Comparison of ENCODE assay signal across 15 cellular contexts in genomic region chr4:4574052-4574451, GRCh38. TPM values are rescaled to one million over a fixed set of nuclear protein-coding genes. Genes with fewer than 3 reads are reported as not detected.
DNase-seq lines count a peak whose midpoint lies in the region; ATAC-seq and TF ChIP-seq lines count a peak whose summit lies in the region.
"Had no signal": no experiment of that assay in that cellular context is flagged by ENCODE, and none has a peak within 500 bp of the region (broad histone marks: within the 10 kb centered on the region; RNA-seq: fewer than 3 reads in every experiment).

No MANE protein-coding gene starts in this region.

- no peak overlapping the region for H2BK5ac ChIP-seq in neuronal stem cell (ENCODE audit: low read length)

- H2BK15ac ChIP-seq in neuronal stem cell (ENCODE audit: low read length): no peak overlapping the region

- H3K9me3 Mint-ChIP-seq in activated naive CD4-positive, alpha-beta T cell treated with anti-CD3 and anti-CD28 coated beads, Interleukin-2, amount 10 ng/mL, durations not matched to agents 7 days and 5 days: peaks cover 2% of the 10 kb centered on the region
- peaks cover 0 to 8% (median 4%) of the 10 kb centered on the region in 7 donors for H3K9me3 Mint-ChIP-seq in naive B cell
- H3K9me3 Mint-ChIP-seq: activated T-helper 2 cell treated with anti-CD3 and anti-CD28 coated beads, Interferon-gamma antibody, Interleukin-2, Interleukin-4, amounts not matched to agents 10 μg/mL and 5 μg/mL and 100 μg/mL, durations not matched to agents 14 hours and 24 hours and 36 hours had no signal

- H3K4me1 ChIP-seq in transverse colon (peaks cover 0 to 10% (median 0%) of the 10 kb centered on the region in 4 donors), neuronal stem cell (ENCODE audit: control insufficient read depth in 2 of 2, insufficient read depth in 1 of 2, low read depth in 1 of 2, low read length in 2 of 2) (peaks cover 20 to 31% of the 10 kb centered on the region in 2 donors)
- H3K4me1 ChIP-seq: left lung, testis had no signal

- H3K4me3 Mint-ChIP-seq in activated naive CD4-positive, alpha-beta T cell treated with anti-CD3 and anti-CD28 coated beads, Interleukin-2, amount 10 ng/mL, durations not matched to agents 7 days and 5 days: peak overlapping the region; percentile 65
- peak overlapping the region; percentile 64 to 92 (median 85) for H3K4me3 Mint-ChIP-seq in naive B cell

- no peak overlapping the region for H3K9ac ChIP-seq in neuronal stem cell (ENCODE audit: low read depth, low read length, poor library complexity)

- H2AK5ac ChIP-seq in neuronal stem cell (ENCODE audit: low read depth, low read length): no peak overlapping the region

- H3K9me3 ChIP-seq in transverse colon (no peaks in the 10 kb centered on the region), neuronal stem cell (replicated peaks in 1 of 2; ENCODE audit: control insufficient read depth in 2 of 2, insufficient read depth in 1 of 2, low read depth in 1 of 2, low read length in 2 of 2) (peaks cover 0 to 7% of the 10 kb centered on the region in 2 donors)
- H3K9me3 ChIP-seq: left lung, testis had no signal

- H2BK120ac ChIP-seq in neuronal stem cell (ENCODE audit: low read depth, low read length): no peak overlapping the region

- no peak overlapping the region for H3K27ac Mint-ChIP-seq in activated naive CD4-positive, alpha-beta T cell treated with anti-CD3 and anti-CD28 coated beads, Interleukin-2, amount 10 ng/mL, durations not matched to agents 7 days and 5 days
- peak overlapping the region in 1 of 6 donors; percentile 55 for H3K27ac Mint-ChIP-seq in naive B cell
- H3K27ac Mint-ChIP-seq: activated T-helper 2 cell treated with anti-CD3 and anti-CD28 coated beads, Interferon-gamma antibody, Interleukin-2, Interleukin-4, amounts not matched to agents 10 μg/mL and 5 μg/mL and 100 μg/mL, durations not matched to agents 14 hours and 24 hours and 36 hours had no signal

- H3K4me3 ChIP-seq in transverse colon (no peak overlapping the region), neuronal stem cell (ENCODE audit: low read length in 2 of 2) (no peak overlapping the region)
- H3K4me3 ChIP-seq: K562 had no signal

- H3K18ac ChIP-seq in neuronal stem cell (ENCODE audit: low read length): no peak overlapping the region

- peaks cover 12% of the 10 kb centered on the region for H3K4me1 Mint-ChIP-seq in activated naive CD4-positive, alpha-beta T cell treated with anti-CD3 and anti-CD28 coated beads, Interleukin-2, amount 10 ng/mL, durations not matched to agents 7 days and 5 days
- peaks cover 15 to 21% (median 17%) of the 10 kb centered on the region in 3 donors for H3K4me1 Mint-ChIP-seq in naive B cell

- TF ChIP-seq POLR2A in transverse colon (IDR thresholded peaks at IDR 0.05): no peak

- H3K27me3 Mint-ChIP-seq in activated naive CD4-positive, alpha-beta T cell treated with anti-CD3 and anti-CD28 coated beads, Interleukin-2, amount 10 ng/mL, durations not matched to agents 7 days and 5 days: no peaks in the 10 kb centered on the region
- peaks cover 0 to 7% (median 0%) of the 10 kb centered on the region in 3 donors for H3K27me3 Mint-ChIP-seq in naive B cell

- H3K4ac ChIP-seq in neuronal stem cell (ENCODE audit: low read length): no peak overlapping the region

- no peak overlapping the region for H3K23ac ChIP-seq in neuronal stem cell (ENCODE audit: low read depth, low read length, poor library complexity)

- H3K36me3 ChIP-seq in transverse colon (no peaks in the 10 kb centered on the region), neuronal stem cell (replicated peaks in 1 of 2; ENCODE audit: control insufficient read depth in 2 of 2, insufficient read depth in 2 of 2, low read length in 2 of 2) (no peaks in the 10 kb centered on the region)
- H3K36me3 ChIP-seq: brain microvascular endothelial cell, left lung had no signal

- in situ Hi-C loops in transverse colon (cut with MboI; ENCODE audit: low pct_ligation_motif_present in 1 of 4, low pct_unique_long_range_greater_than_20kb in 1 of 4, low sequenced_read_pairs in 3 of 4) (no loop called here), GM13977 (cut with MboI; ENCODE audit: low pct_unique_long_range_greater_than_20kb, low sequenced_read_pairs, unreplicated experiment) (no loop called here)

- WGBS in transverse colon (ENCODE audit: low coverage in 1 of 2), 2 donors: 53 to 71% methylated on average over 3 to 5 of the region's 5 CpGs
- no CpG with 5 or more reads among the region's 5 CpGs for WGBS in neuronal stem cell (ENCODE audit: extremely low coverage in 2 of 2, insufficient read length in 2 of 2, insufficient replicate concordance in 1 of 2), 2 donors

- H3K27ac ChIP-seq in VCaP (peak overlapping the region; percentile 82), transverse colon (no peak overlapping the region), neuronal stem cell (replicated peaks; ENCODE audit: low read length) (no peak overlapping the region)
- H3K27ac ChIP-seq: brain microvascular endothelial cell, testis had no signal

- no peaks in the 10 kb centered on the region for H3K79me1 ChIP-seq in neuronal stem cell (ENCODE audit: low read depth, low read length)

- no peak overlapping the region for H2AFZ ChIP-seq in neuronal stem cell (ENCODE audit: low read length)

- ATAC-seq in naive B cell (ENCODE audit: low read depth in 2 of 2) (no peak), HG03439 (IDR thresholded peaks at IDR 0.05; ENCODE audit: unreplicated experiment) (no peak)

- no peak overlapping the region for H2BK12ac ChIP-seq in neuronal stem cell (ENCODE audit: low read length)

- CTCF ChIA-PET in activated naive CD4-positive, alpha-beta T cell treated with anti-CD3 and anti-CD28 coated beads, Interleukin-2, amount 10 ng/mL, durations not matched to agents 7 days and 5 days (lab: Charles Lee): interaction anchor here (1.3 kb wide), 1 partner anchor 8 kb away, joined by 3 read pairs; no protein-coding TSS in a partner anchor

- no peak overlapping the region for H3K4me2 ChIP-seq in neuronal stem cell (ENCODE audit: insufficient read depth, low read length, poor library complexity, severe bottlenecking)

- H4K91ac ChIP-seq in neuronal stem cell (ENCODE audit: low read depth, low read length, poor library complexity): no peak overlapping the region

- no peak for DNase-seq in activated naive CD4-positive, alpha-beta T cell treated with anti-CD3 and anti-CD28 coated beads, Interleukin-2, amount 10 ng/mL, durations not matched to agents 7 days and 5 days
- no peak for DNase-seq in activated naive CD4-positive, alpha-beta T cell treated with anti-CD3 and anti-CD28 coated beads, Interleukin-2, amount 50 U/mL, for 16 hours
- DNase-seq in naive B cell: no peak
- DNase-seq in transverse colon: peak; percentile 16
- DNase-seq in neuronal stem cell (ENCODE audit: low spot score): no peak
- DNase-seq in GM13977 (ENCODE audit: low spot score): no peak
- DNase-seq: activated CD8-positive, alpha-beta memory T cell treated with anti-CD3 and anti-CD28 coated beads for 24 hours; DMS79 treated with DMSO at 0.1 percent for 48 hours had no signal

- no peaks in the 10 kb centered on the region for H3K27me3 ChIP-seq in transverse colon
- peaks cover 0 to 39% (median 0%) of the 10 kb centered on the region in 3 experiments for H3K27me3 ChIP-seq in neuronal stem cell (ENCODE audit: control insufficient read depth in 3 of 3, insufficient read depth in 3 of 3, low read depth in 1 of 3, low read length in 3 of 3)
- H3K27me3 ChIP-seq: brain microvascular endothelial cell, testis had no signal

- intact Hi-C loops in transverse colon (cut with DNase I; ENCODE audit: low total_unique reads): no loop called here

- H3K14ac ChIP-seq in neuronal stem cell (ENCODE audit: low read length): no peak overlapping the region

- no peaks in the 10 kb centered on the region for H3K36me3 Mint-ChIP-seq in activated naive CD4-positive, alpha-beta T cell treated with anti-CD3 and anti-CD28 coated beads, Interleukin-2, amount 10 ng/mL, durations not matched to agents 7 days and 5 days
- peaks cover 6 to 11% of the 10 kb centered on the region in 2 donors for H3K36me3 Mint-ChIP-seq in naive B cell

- TF ChIP-seq CTCF in VCaP (conservative IDR thresholded peaks at IDR 0.05): no peak
- TF ChIP-seq CTCF in transverse colon (IDR thresholded peaks at IDR 0.05): no peak
- no peak for TF ChIP-seq CTCF in GM13977 (IDR thresholded peaks at IDR 0.05; ENCODE audit: extremely low read depth, insufficient read depth, missing control alignments)

- H4K8ac ChIP-seq in neuronal stem cell (ENCODE audit: low read depth, low read length): no peak overlapping the region

- TF ChIP-seq EP300 in transverse colon (IDR thresholded peaks at IDR 0.05; ENCODE audit: low read depth): no peak

RNA-seq across cellular contexts. Expression of gene STX18, which starts 32.2 kb away (rescaled TPM):
- 10 to 100 TPM in 5 of 6 donors, 1 to 10 TPM in 1; 7.8 to 27.5 (median 22.9) TPM for polyA plus RNA-seq in naive B cell (ENCODE audit: low read depth in 6 of 6)
- total RNA-seq in transverse colon: 10 to 100 TPM in 3 of 4 donors, 1 to 10 TPM in 1; 9.2 to 56.9 (median 42.1) TPM
- 16.6 TPM for polyA plus RNA-seq in neuronal stem cell (2013, experiment 1 of 2)
- polyA plus RNA-seq in neuronal stem cell (2013, experiment 2 of 2): 16.8 TPM
